33 cellular contexts compared by ENCODE assay signal in genomic region chr6:140003217-140003616, GRCh38.
DNase-seq lines count a peak whose midpoint lies in the region; ATAC-seq, FAIRE-seq and TF ChIP-seq lines count a peak whose summit lies in the region.
"Had no signal": no experiment of that assay in that cellular context is flagged by ENCODE, and none has a peak within 500 bp of the region (broad histone marks: within the 10 kb centered on the region; RNA-seq: fewer than 3 reads in every experiment).

No MANE protein-coding gene starts in this region.

- WGBS in H1 (ENCODE audit: extremely low coverage in 1 of 2, insufficient coverage in 1 of 2, insufficient read length in 1 of 2, insufficient replicate concordance in 2 of 2, low coverage in 1 of 2, low lambda C conversion rate in 2 of 2, missing lambda C conversion rate in 1 of 2), 2 experiments, result 50% methylated on average over 1 of the region's 1 CpG; no CpG with 5 or more reads in 1 of the 2 experiments

- no TSS peak for BruUV-seq in A673 (replicated peaks; lab: Mats Ljungman, UMichigan)

- H4K91ac ChIP-seq in H1 (replicated peaks; ENCODE audit: insufficient read length, low read length), result no peak overlapping the region

- H3K4ac ChIP-seq in H1 (replicated peaks; ENCODE audit: insufficient read length, low read depth, low read length), result peak overlapping the region; percentile 85

- H3K27me3 Mint-ChIP-seq in neural progenitor cell (ENCODE audit: insufficient read depth, low read depth), result peaks cover 3% of the 10 kb centered on the region
- H3K27me3 Mint-ChIP-seq: activated naive CD8-positive, alpha-beta T cell treated with anti-CD3 and anti-CD28 coated beads, Interleukin-2, amount 10 ng/mL, durations not matched to agents 7 days and 5 days; type B pancreatic cell had no signal

- H3K18ac ChIP-seq in H1 (ENCODE audit: extremely low read depth, low read length), result no peak overlapping the region

- H3K36me3 Mint-ChIP-seq in neural progenitor cell, result no peaks in the 10 kb centered on the region
- H3K36me3 Mint-ChIP-seq: activated naive CD8-positive, alpha-beta T cell treated with anti-CD3 and anti-CD28 coated beads, Interleukin-2, amount 10 ng/mL, durations not matched to agents 7 days and 5 days; CD4-positive, alpha-beta memory T cell; naive thymus-derived CD4-positive, alpha-beta T cell; stimulated activated effector memory CD8-positive, alpha-beta T cell treated with anti-CD3 and anti-CD28 coated beads, Interleukin-12 subunit alpha, Interleukin-12 subunit beta, amount 100 ng/mL, for 72 hours; T-cell; type B pancreatic cell had no signal

- peak overlapping the region; percentile 75; the same call in 1 of the 2 replicates for H2BK5ac ChIP-seq in H1 (ENCODE audit: low read depth, low read length)

- TF ChIP-seq CTCF in A673 (conservative IDR thresholded peaks at IDR 0.05; ENCODE audit: low read depth, low read length) (no peak), H1 (IDR thresholded peaks at IDR 0.05; ENCODE audit: control extremely low read depth in 1 of 3, insufficient read depth in 1 of 3, low read depth in 1 of 3, low read length in 3 of 3) (no peak), neural progenitor cell (IDR thresholded peaks at IDR 0.05) (no peak)

- ATAC-seq in HG02973 (IDR thresholded peaks at IDR 0.05; ENCODE audit: unreplicated experiment), result no peak
- ATAC-seq: naive thymus-derived CD4-positive, alpha-beta T cell; stimulated activated effector memory CD8-positive, alpha-beta T cell treated with anti-CD3 and anti-CD28 coated beads, Interleukin-12 subunit alpha, Interleukin-12 subunit beta, amount 100 ng/mL, for 72 hours; T-cell had no signal

- H2AFZ ChIP-seq in H1 (ENCODE audit: low read length) (no peak overlapping the region), neural progenitor cell (replicated peaks) (no peak overlapping the region)

- TF ChIP-seq EP300 in H1 (IDR thresholded peaks at IDR 0.05; ENCODE audit: borderline replicate concordance in 1 of 2, low read depth in 2 of 2, low read length in 2 of 2), result no peak

- intact Hi-C loops in A673 (cut with micrococcal nuclease; ENCODE audit: unreplicated experiment), result no loop called here

- H3K9me3 ChIP-seq in A673 (ENCODE audit: low read depth, low read length, poor library complexity, severe bottlenecking) (no peaks in the 10 kb centered on the region), HUES48 (ENCODE audit: control insufficient read depth, insufficient read depth, low read length) (no peaks in the 10 kb centered on the region), H1 (ENCODE audit: insufficient read depth in 2 of 2, low read depth in 1 of 2, low read length in 1 of 2) (peaks cover 2 to 12% of the 10 kb centered on the region in 2 experiments; a peak in 3 of 4 replicates), neural progenitor cell (ENCODE audit: low read depth) (no peaks in the 10 kb centered on the region)
- H3K9me3 ChIP-seq: colonic mucosa had no signal

- TF ChIP-seq RAD21 in H1 (IDR thresholded peaks at IDR 0.05 in 1 of 2, conservative IDR thresholded peaks at IDR 0.05 in 1 of 2; ENCODE audit: low read depth in 2 of 2, low read length in 2 of 2), result no peak

- no peak overlapping the region for H3K27ac Mint-ChIP-seq in neural progenitor cell
- H3K27ac Mint-ChIP-seq: activated naive CD8-positive, alpha-beta T cell treated with anti-CD3 and anti-CD28 coated beads, Interleukin-2, amount 10 ng/mL, durations not matched to agents 7 days and 5 days; CD4-positive, alpha-beta memory T cell; naive thymus-derived CD4-positive, alpha-beta T cell; stimulated activated effector memory CD8-positive, alpha-beta T cell treated with anti-CD3 and anti-CD28 coated beads, Interleukin-12 subunit alpha, Interleukin-12 subunit beta, amount 100 ng/mL, for 72 hours; T-cell; type B pancreatic cell had no signal

- H3K4me1 ChIP-seq in A673 (ENCODE audit: insufficient read depth, low read length, poor library complexity, severe bottlenecking), result peaks cover 27% of the 10 kb centered on the region
- peaks cover 6% of the 10 kb centered on the region for H3K4me1 ChIP-seq in HUES48 (ENCODE audit: control insufficient read depth, insufficient read depth, low read length)
- H3K4me1 ChIP-seq in H1 (replicated peaks in 1 of 4; ENCODE audit: control insufficient read depth in 3 of 4, insufficient read depth in 4 of 4, low read length in 3 of 4), result no peaks in the 10 kb centered on the region; a peak in 1 of 7 replicates
- peaks cover 9% of the 10 kb centered on the region for H3K4me1 ChIP-seq in neural progenitor cell
- H3K4me1 ChIP-seq: colonic mucosa had no signal

- H3K4me3 ChIP-seq in A673 (ENCODE audit: low read depth, low read length, poor library complexity, severe bottlenecking) (no peak overlapping the region), HUES48 (ENCODE audit: low read depth, low read length) (no peak overlapping the region), H1 (ENCODE audit: extremely low read depth in 1 of 4, insufficient read depth in 2 of 4, low read depth in 3 of 4, low read length in 4 of 4) (no peak overlapping the region), neural progenitor cell (no peak overlapping the region)
- H3K4me3 ChIP-seq: cardiac muscle cell, colonic mucosa had no signal

- H3K56ac ChIP-seq in H1 (replicated peaks; ENCODE audit: insufficient read length, low read depth, low read length), result no peak overlapping the region

- peak; percentile 7 for FAIRE-seq in H1 (lab: Jason Lieb, UNC)
- FAIRE-seq: H54, keratinocyte, RCC 7860 had no signal

- peaks cover 17% of the 10 kb centered on the region for H3K4me1 Mint-ChIP-seq in neural progenitor cell
- H3K4me1 Mint-ChIP-seq: activated naive CD8-positive, alpha-beta T cell treated with anti-CD3 and anti-CD28 coated beads, Interleukin-2, amount 10 ng/mL, durations not matched to agents 7 days and 5 days; CD4-positive, alpha-beta memory T cell; naive thymus-derived CD4-positive, alpha-beta T cell; stimulated activated effector memory CD8-positive, alpha-beta T cell treated with anti-CD3 and anti-CD28 coated beads, Interleukin-12 subunit alpha, Interleukin-12 subunit beta, amount 100 ng/mL, for 72 hours; T-cell had no signal

- no peak overlapping the region for H2AK5ac ChIP-seq in H1 (ENCODE audit: low read depth, low read length)

- no peaks in the 10 kb centered on the region for H3K23me2 ChIP-seq in H1 (ENCODE audit: low read depth, low read length)

- no peaks in the 10 kb centered on the region for H3K27me3 ChIP-seq in A673 (replicated peaks; ENCODE audit: insufficient read depth, low read depth, low read length, poor library complexity)
- H3K27me3 ChIP-seq in HUES48 (ENCODE audit: control insufficient read depth, insufficient read depth, low read length), result no peaks in the 10 kb centered on the region
- no peaks in the 10 kb centered on the region for H3K27me3 ChIP-seq in H1 (replicated peaks in 1 of 4; ENCODE audit: control insufficient read depth in 3 of 4, extremely low read depth in 1 of 4, insufficient read depth in 3 of 4, low read length in 3 of 4)
- no peaks in the 10 kb centered on the region for H3K27me3 ChIP-seq in neural progenitor cell
- H3K27me3 ChIP-seq: cardiac muscle cell, colonic mucosa had no signal

- H3K4me3 Mint-ChIP-seq in neural progenitor cell, result no peak overlapping the region
- H3K4me3 Mint-ChIP-seq: activated naive CD8-positive, alpha-beta T cell treated with anti-CD3 and anti-CD28 coated beads, Interleukin-2, amount 10 ng/mL, durations not matched to agents 7 days and 5 days; CD4-positive, alpha-beta memory T cell; naive thymus-derived CD4-positive, alpha-beta T cell; stimulated activated effector memory CD8-positive, alpha-beta T cell treated with anti-CD3 and anti-CD28 coated beads, Interleukin-12 subunit alpha, Interleukin-12 subunit beta, amount 100 ng/mL, for 72 hours; T-cell; type B pancreatic cell had no signal

- H3K23ac ChIP-seq in H1 (ENCODE audit: insufficient read length), result no peak overlapping the region

- no peak overlapping the region for H4K8ac ChIP-seq in H1 (ENCODE audit: extremely low read depth, insufficient read depth, low read length)

- POLR2A ChIA-PET in A673 (lab: Charles Lee; ENCODE audit: low non-redundant PET) (no interaction called here), H1 (lab: Charles Lee; ENCODE audit: partially characterized antibody) (no interaction called here)

- peak overlapping the region; percentile 90 for H2BK120ac ChIP-seq in H1 (replicated peaks; ENCODE audit: low read depth, low read length)

- DNase-seq in A673 (ENCODE audit: low spot score) (no peak), H1 (ENCODE audit: low read depth in 1 of 2, low spot score in 2 of 2) (no peak), neural progenitor cell (ENCODE audit: low spot score) (peak; percentile 79), cerebellar nuclear complex (lab: John Stamatoyannopoulos, UW) (no peak), NCI-H2029 (lab: John Stamatoyannopoulos, UW) (no peak), COR-L47 (lab: John Stamatoyannopoulos, UW) (no peak)
- DNase-seq: activated CD4-positive, alpha-beta T cell treated with anti-CD3 and anti-CD28 coated beads, Interleukin-2, amount 50 U/mL, for 48 hours; activated gamma-delta T cell treated with Interleukin-2 at 50 U/mL for 16 hours; activated naive CD8-positive, alpha-beta T cell treated with anti-CD3 and anti-CD28 coated beads, Interleukin-2, amount 10 ng/mL, durations not matched to agents 7 days and 5 days; activated T-cell treated with anti-CD3 and anti-CD28 coated beads, Interleukin-2, amount 50 U/mL, for 48 hours; AML-193; CD4-positive, alpha-beta memory T cell; colonic mucosa; effector CD8-positive, alpha-beta T cell; glutamatergic neuron; midbrain; naive thymus-derived CD4-positive, alpha-beta T cell; NCI-H1048; NCI-H446; NCI-H748 treated with DMSO at 0.1 percent for 48 hours; nucleus accumbens; SIG-M5; stimulated activated CD4-positive, alpha-beta T cell treated with anti-CD3 and anti-CD28 coated beads, Interleukin-15, amount 100 ng/mL, for 24 hours; substantia nigra; T-cell had no signal

- H2BK15ac ChIP-seq in H1 (ENCODE audit: low read length), result no peak overlapping the region

- peak overlapping the region; percentile 88 for H3K14ac ChIP-seq in H1 (ENCODE audit: insufficient read length)

- H3K79me2 ChIP-seq in H1 (ENCODE audit: control insufficient read depth in 1 of 2, insufficient read depth in 2 of 2, low read length in 2 of 2), result no peaks in the 10 kb centered on the region
- no peaks in the 10 kb centered on the region for H3K79me2 ChIP-seq in neural progenitor cell (ENCODE audit: low read depth)

- H3K79me1 ChIP-seq in H1 (ENCODE audit: low read depth, low read length), result no peaks in the 10 kb centered on the region

- H4K20me1 ChIP-seq in H1 (replicated peaks in 1 of 2; ENCODE audit: control insufficient read depth in 1 of 2, insufficient read depth in 2 of 2, low read length in 2 of 2) (no peaks in the 10 kb centered on the region), neural progenitor cell (ENCODE audit: low read depth) (no peaks in the 10 kb centered on the region)

- H3K9ac ChIP-seq in HUES48 (ENCODE audit: low read depth, low read length) (no peak overlapping the region), H1 (replicated peaks in 1 of 4; ENCODE audit: extremely low read depth in 1 of 4, low read depth in 3 of 4, low read length in 3 of 4) (no peak overlapping the region), neural progenitor cell (no peak overlapping the region)

- H3K9me3 Mint-ChIP-seq in neural progenitor cell, result peaks cover 15% of the 10 kb centered on the region
- H3K9me3 Mint-ChIP-seq: stimulated activated effector memory CD8-positive, alpha-beta T cell treated with anti-CD3 and anti-CD28 coated beads, Interleukin-12 subunit alpha, Interleukin-12 subunit beta, amount 100 ng/mL, for 72 hours had no signal

- H2BK12ac ChIP-seq in H1 (ENCODE audit: low read depth, low read length), result no peak overlapping the region

- no peak for TF ChIP-seq POLR2A in H1 (IDR thresholded peaks at IDR 0.05; ENCODE audit: control extremely low read depth in 1 of 2, low read depth in 2 of 2, low read length in 2 of 2)

- CTCF ChIA-PET in A673 (lab: Charles Lee) (no interaction called here), H1 (lab: Charles Lee; ENCODE audit: partially characterized antibody) (no interaction called here)

- H4K5ac ChIP-seq in H1 (ENCODE audit: insufficient read length, low read depth, low read length), result no peak overlapping the region

- peaks cover 4% of the 10 kb centered on the region for H3F3A ChIP-seq in neural progenitor cell (ENCODE audit: low read depth)

- no peaks in the 10 kb centered on the region for H3K36me3 ChIP-seq in A673 (ENCODE audit: insufficient read depth, low read length, poor library complexity, severe bottlenecking)
- no peaks in the 10 kb centered on the region for H3K36me3 ChIP-seq in HUES48 (ENCODE audit: control insufficient read depth, insufficient read depth, low read length)
- no peaks in the 10 kb centered on the region for H3K36me3 ChIP-seq in H1 (ENCODE audit: control insufficient read depth in 2 of 4, insufficient read depth in 4 of 4, low read length in 3 of 4)
- H3K36me3 ChIP-seq in neural progenitor cell, result no peaks in the 10 kb centered on the region
- H3K36me3 ChIP-seq: cardiac muscle cell, colonic mucosa had no signal

- H2BK20ac ChIP-seq in H1 (ENCODE audit: low read length), result peak overlapping the region; percentile 87; the same call in 1 of the 2 replicates

- peak overlapping the region; percentile 62 for H3K27ac ChIP-seq in A673 (ENCODE audit: low read depth, low read length, poor library complexity, severe bottlenecking)
- peak overlapping the region; percentile 45 for H3K27ac ChIP-seq in HUES48 (ENCODE audit: low read depth, low read length)
- H3K27ac ChIP-seq in H1 (ENCODE audit: low read depth, low read length), result no peak overlapping the region
- no peak overlapping the region for H3K27ac ChIP-seq in neural progenitor cell
- H3K27ac ChIP-seq: cardiac muscle cell, colonic mucosa had no signal

- H3K4me2 ChIP-seq in H1 (ENCODE audit: insufficient read depth in 1 of 2, low read depth in 2 of 2, low read length in 2 of 2) (no peak overlapping the region), neural progenitor cell (no peak overlapping the region)

Comparison
In these comparisons a context has a peak if more than half of its experiments do, and no peak if none do; other contexts are left out.
1. H3K27ac ChIP-seq: peak in A673 (single experiment) and HUES48 (single experiment); none in H1 (single experiment) and neural progenitor cell (single experiment).